ENCODE assay signal across 22 cellular contexts in genomic region chr2:151183072-151183580, GRCh38.
"Had no signal": no experiment of that assay in that cellular context is flagged by ENCODE, and none has a peak within 500 bp of the region (broad histone marks: within the 10 kb centered on the region; RNA-seq: fewer than 3 reads in every experiment).

No MANE protein-coding gene starts in this region.

- H3K4me1 Mint-ChIP-seq: activated CD4-positive, alpha-beta T cell treated with anti-CD3 and anti-CD28 coated beads for 36 hours; activated naive CD4-positive, alpha-beta T cell treated with anti-CD3 and anti-CD28 coated beads, Interleukin-2, amount 10 ng/mL, durations not matched to agents 7 days and 5 days; activated naive CD8-positive, alpha-beta T cell treated with anti-CD3 and anti-CD28 coated beads for 36 hours; IgD-negative memory B cell; T-cell had no signal

- H3K27me3 Mint-ChIP-seq: activated naive CD4-positive, alpha-beta T cell treated with anti-CD3 and anti-CD28 coated beads, Interleukin-2, amount 10 ng/mL, durations not matched to agents 7 days and 5 days had no signal

- H3K27ac Mint-ChIP-seq: activated CD4-positive, alpha-beta T cell treated with anti-CD3 and anti-CD28 coated beads for 36 hours; activated CD8-positive, alpha-beta T cell treated with anti-CD3 and anti-CD28 coated beads for 36 hours; activated naive CD4-positive, alpha-beta T cell treated with anti-CD3 and anti-CD28 coated beads, Interleukin-2, amount 10 ng/mL, durations not matched to agents 7 days and 5 days; activated naive CD8-positive, alpha-beta T cell treated with anti-CD3 and anti-CD28 coated beads for 36 hours; activated T-cell treated with anti-CD3 and anti-CD28 coated beads, Interleukin-2, amount 50 U/mL, for 72 hours; activated T-helper 2 cell treated with anti-CD3 and anti-CD28 coated beads, Interferon-gamma antibody, Interleukin-2, Interleukin-4, amounts not matched to agents 10 μg/mL and 5 μg/mL and 100 μg/mL, durations not matched to agents 14 hours and 24 hours and 36 hours; IgD-negative memory B cell; T-cell had no signal

- H3K36me3 Mint-ChIP-seq: activated naive CD4-positive, alpha-beta T cell treated with anti-CD3 and anti-CD28 coated beads, Interleukin-2, amount 10 ng/mL, durations not matched to agents 7 days and 5 days; activated naive CD8-positive, alpha-beta T cell treated with anti-CD3 and anti-CD28 coated beads for 36 hours; IgD-negative memory B cell; T-cell had no signal

- H3K9me3 Mint-ChIP-seq: activated CD8-positive, alpha-beta T cell treated with anti-CD3 and anti-CD28 coated beads for 36 hours; activated naive CD4-positive, alpha-beta T cell treated with anti-CD3 and anti-CD28 coated beads, Interleukin-2, amount 10 ng/mL, durations not matched to agents 7 days and 5 days; activated naive CD8-positive, alpha-beta T cell treated with anti-CD3 and anti-CD28 coated beads for 36 hours; activated T-cell treated with anti-CD3 and anti-CD28 coated beads, Interleukin-2, amount 50 U/mL, for 72 hours; activated T-helper 2 cell treated with anti-CD3 and anti-CD28 coated beads, Interferon-gamma antibody, Interleukin-2, Interleukin-4, amounts not matched to agents 10 μg/mL and 5 μg/mL and 100 μg/mL, durations not matched to agents 14 hours and 24 hours and 36 hours; IgD-negative memory B cell; T-cell had no signal

- H3K4me3 Mint-ChIP-seq: activated CD4-positive, alpha-beta T cell treated with anti-CD3 and anti-CD28 coated beads for 36 hours; activated CD8-positive, alpha-beta T cell treated with anti-CD3 and anti-CD28 coated beads for 36 hours; activated naive CD4-positive, alpha-beta T cell treated with anti-CD3 and anti-CD28 coated beads, Interleukin-2, amount 10 ng/mL, durations not matched to agents 7 days and 5 days; activated naive CD8-positive, alpha-beta T cell treated with anti-CD3 and anti-CD28 coated beads for 36 hours; activated T-cell treated with anti-CD3 and anti-CD28 coated beads, Interleukin-2, amount 50 U/mL, for 72 hours; IgD-negative memory B cell; T-cell had no signal

- DNase-seq: activated CD4-positive, alpha-beta T cell treated with anti-CD3 and anti-CD28 coated beads for 36 hours; activated CD4-positive, alpha-beta T cell treated with anti-CD3 and anti-CD28 coated beads, Interleukin-2, amount 50 U/mL, for 1 hour; activated CD8-positive, alpha-beta memory T cell treated with anti-CD3 and anti-CD28 coated beads, Interleukin-2, amount 50 U/mL, for 4 hours; activated CD8-positive, alpha-beta T cell treated with anti-CD3 and anti-CD28 coated beads for 36 hours; activated gamma-delta T cell treated with Interleukin-2 at 50 U/mL for 16 hours; activated naive CD4-positive, alpha-beta T cell treated with anti-CD3 and anti-CD28 coated beads, Interleukin-2, amount 10 ng/mL, durations not matched to agents 7 days and 5 days; activated naive CD8-positive, alpha-beta T cell treated with anti-CD3 and anti-CD28 coated beads for 36 hours; activated T-cell treated with anti-CD3 and anti-CD28 coated beads, Interleukin-2, amount 50 U/mL, for 72 hours; brain microvascular endothelial cell; KG1; MV-4-11; NCI-H1092 treated with DMSO at 0.1 percent for 48 hours; NCI-H1436 treated with DMSO at 0.1 percent for 48 hours; NCI-H187; NCI-H2081 treated with DMSO at 0.1 percent for 48 hours; NCI-H226; NCI-H526; PC-9; SHP77 treated with DMSO at 0.1 percent for 48 hours; T-cell had no signal
